In genomic region chr2:11837875-11838734, GRCh38 we compare ENCODE assay signal across 1 cellular context.
TF ChIP-seq lines count a peak whose summit lies in the region.

No MANE protein-coding gene starts in this region.

TF ChIP-seq in HepG2, 621 proteins besides CTCF, POLR2A, EP300 and RAD21 (continued from another document and continues in another):
- TF ChIP-seq, protein P1, sequence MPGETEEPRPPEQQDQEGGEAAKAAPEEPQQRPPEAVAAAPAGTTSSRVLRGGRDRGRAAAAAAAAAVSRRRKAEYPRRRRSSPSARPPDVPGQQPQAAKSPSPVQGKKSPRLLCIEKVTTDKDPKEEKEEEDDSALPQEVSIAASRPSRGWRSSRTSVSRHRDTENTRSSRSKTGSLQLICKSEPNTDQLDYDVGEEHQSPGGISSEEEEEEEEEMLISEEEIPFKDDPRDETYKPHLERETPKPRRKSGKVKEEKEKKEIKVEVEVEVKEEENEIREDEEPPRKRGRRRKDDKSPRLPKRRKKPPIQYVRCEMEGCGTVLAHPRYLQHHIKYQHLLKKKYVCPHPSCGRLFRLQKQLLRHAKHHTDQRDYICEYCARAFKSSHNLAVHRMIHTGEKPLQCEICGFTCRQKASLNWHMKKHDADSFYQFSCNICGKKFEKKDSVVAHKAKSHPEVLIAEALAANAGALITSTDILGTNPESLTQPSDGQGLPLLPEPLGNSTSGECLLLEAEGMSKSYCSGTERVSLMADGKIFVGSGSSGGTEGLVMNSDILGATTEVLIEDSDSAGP (CRISPR knock-in tag; IDR thresholded peaks at IDR 0.05; ENCODE audit: borderline replicate concordance), result peak; percentile 42; the same call in 1 of the 2 replicates
- no peak for TF ChIP-seq RORA (CRISPR knock-in tag; IDR thresholded peaks at IDR 0.05)
- 0 out of 2 replicates have a peak, but pooled peaks have one; percentile 11 for TF ChIP-seq NR2F6 (IDR thresholded peaks at IDR 0.05)
- TF ChIP-seq NR2F6 (CRISPR knock-in tag; IDR thresholded peaks at IDR 0.05), result no peak
- peak; percentile 83 for TF ChIP-seq ZNF292 (CRISPR knock-in tag; IDR thresholded peaks at IDR 0.05; ENCODE audit: borderline replicate concordance, low read depth)
- no peak for TF ChIP-seq SOX6 (IDR thresholded peaks at IDR 0.05)
- TF ChIP-seq SOX6 (CRISPR knock-in tag; IDR thresholded peaks at IDR 0.05), result peak; percentile 21; the same call in 1 of the 2 replicates
- TF ChIP-seq ZNF691 (CRISPR knock-in tag; IDR thresholded peaks at IDR 0.05; ENCODE audit: borderline replicate concordance, low read depth), result 0 out of 2 replicates have a peak, but pooled peaks have one; percentile 33
- TF ChIP-seq ZNF10 (CRISPR knock-in tag; IDR thresholded peaks at IDR 0.05; ENCODE audit: borderline replicate concordance, low read depth), result no peak
- TF ChIP-seq ZEB1 (IDR thresholded peaks at IDR 0.05; ENCODE audit: insufficient replicate concordance, low read depth), result peak; percentile 2
- peak; percentile 68 for TF ChIP-seq ZMYM3 (CRISPR knock-in tag; IDR thresholded peaks at IDR 0.05)
- TF ChIP-seq, protein P2, sequence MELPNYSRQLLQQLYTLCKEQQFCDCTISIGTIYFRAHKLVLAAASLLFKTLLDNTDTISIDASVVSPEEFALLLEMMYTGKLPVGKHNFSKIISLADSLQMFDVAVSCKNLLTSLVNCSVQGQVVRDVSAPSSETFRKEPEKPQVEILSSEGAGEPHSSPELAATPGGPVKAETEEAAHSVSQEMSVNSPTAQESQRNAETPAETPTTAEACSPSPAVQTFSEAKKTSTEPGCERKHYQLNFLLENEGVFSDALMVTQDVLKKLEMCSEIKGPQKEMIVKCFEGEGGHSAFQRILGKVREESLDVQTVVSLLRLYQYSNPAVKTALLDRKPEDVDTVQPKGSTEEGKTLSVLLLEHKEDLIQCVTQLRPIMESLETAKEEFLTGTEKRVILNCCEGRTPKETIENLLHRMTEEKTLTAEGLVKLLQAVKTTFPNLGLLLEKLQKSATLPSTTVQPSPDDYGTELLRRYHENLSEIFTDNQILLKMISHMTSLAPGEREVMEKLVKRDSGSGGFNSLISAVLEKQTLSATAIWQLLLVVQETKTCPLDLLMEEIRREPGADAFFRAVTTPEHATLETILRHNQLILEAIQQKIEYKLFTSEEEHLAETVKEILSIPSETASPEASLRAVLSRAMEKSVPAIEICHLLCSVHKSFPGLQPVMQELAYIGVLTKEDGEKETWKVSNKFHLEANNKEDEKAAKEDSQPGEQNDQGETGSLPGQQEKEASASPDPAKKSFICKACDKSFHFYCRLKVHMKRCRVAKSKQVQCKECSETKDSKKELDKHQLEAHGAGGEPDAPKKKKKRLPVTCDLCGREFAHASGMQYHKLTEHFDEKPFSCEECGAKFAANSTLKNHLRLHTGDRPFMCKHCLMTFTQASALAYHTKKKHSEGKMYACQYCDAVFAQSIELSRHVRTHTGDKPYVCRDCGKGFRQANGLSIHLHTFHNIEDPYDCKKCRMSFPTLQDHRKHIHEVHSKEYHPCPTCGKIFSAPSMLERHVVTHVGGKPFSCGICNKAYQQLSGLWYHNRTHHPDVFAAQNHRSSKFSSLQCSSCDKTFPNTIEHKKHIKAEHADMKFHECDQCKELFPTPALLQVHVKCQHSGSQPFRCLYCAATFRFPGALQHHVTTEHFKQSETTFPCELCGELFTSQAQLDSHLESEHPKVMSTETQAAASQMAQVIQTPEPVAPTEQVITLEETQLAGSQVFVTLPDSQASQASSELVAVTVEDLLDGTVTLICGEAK (IDR thresholded peaks at IDR 0.05), result no peak
- TF ChIP-seq, protein P2 (CRISPR knock-in tag; IDR thresholded peaks at IDR 0.05), result peak; percentile 34; the same call in 1 of the 2 replicates
- TF ChIP-seq ZBTB38 (CRISPR knock-in tag; IDR thresholded peaks at IDR 0.05), result peak; percentile 43; the same call in 1 of the 2 replicates
- TF ChIP-seq ZMAT3 (CRISPR knock-in tag; conservative IDR thresholded peaks at IDR 0.05), result no peak
- TF ChIP-seq ZNF7 (CRISPR knock-in tag; IDR thresholded peaks at IDR 0.05), result no peak
- TF ChIP-seq RARG (CRISPR knock-in tag; IDR thresholded peaks at IDR 0.05; ENCODE audit: low read depth), result no peak
- peak; percentile 42 for TF ChIP-seq TEAD3 (CRISPR knock-in tag; optimal IDR thresholded peaks at IDR 0.05; ENCODE audit: borderline replicate concordance)
- TF ChIP-seq ZNF552 (CRISPR knock-in tag; IDR thresholded peaks at IDR 0.05; ENCODE audit: borderline replicate concordance), result peak; percentile 71
- TF ChIP-seq HNRNPL (IDR thresholded peaks at IDR 0.05; ENCODE audit: low read depth, low read length), result no peak
- 0 out of 2 replicates have a peak, but pooled peaks have one; percentile 11 for TF ChIP-seq IRF2 (CRISPR knock-in tag; IDR thresholded peaks at IDR 0.05)
- no peak for TF ChIP-seq RAD51 (IDR thresholded peaks at IDR 0.05; ENCODE audit: borderline replicate concordance)
- TF ChIP-seq ZSCAN22 (CRISPR knock-in tag; IDR thresholded peaks at IDR 0.05), result no peak
- TF ChIP-seq SRY (CRISPR knock-in tag; IDR thresholded peaks at IDR 0.05), result 0 out of 2 replicates have a peak, but pooled peaks have one; percentile 38
- TF ChIP-seq CBX5 (CRISPR knock-in tag; IDR thresholded peaks at IDR 0.05; ENCODE audit: borderline replicate concordance), result peak; percentile 17; the same call in 1 of the 2 replicates
- peak; percentile 53; the same call in 1 of the 2 replicates for TF ChIP-seq SALL1 (CRISPR knock-in tag; IDR thresholded peaks at IDR 0.05)
- no peak for TF ChIP-seq ZNF724P (CRISPR knock-in tag; IDR thresholded peaks at IDR 0.05; ENCODE audit: borderline replicate concordance)
- 0 out of 2 replicates have a peak, but pooled peaks have one; percentile 31 for TF ChIP-seq ZNF343 (CRISPR knock-in tag; IDR thresholded peaks at IDR 0.05)
- no peak for TF ChIP-seq SAFB2 (CRISPR knock-in tag; IDR thresholded peaks at IDR 0.05; ENCODE audit: borderline replicate concordance, low read depth)
- 0 out of 2 replicates have a peak, but pooled peaks have one; percentile 22 for TF ChIP-seq MED1 (CRISPR knock-in tag; IDR thresholded peaks at IDR 0.05)
- 0 out of 2 replicates have a peak, but pooled peaks have one; percentile 27 for TF ChIP-seq ZBTB7A (CRISPR knock-in tag; IDR thresholded peaks at IDR 0.05)
- TF ChIP-seq ZNF773 (CRISPR knock-in tag; IDR thresholded peaks at IDR 0.05; ENCODE audit: borderline replicate concordance), result no peak
- peak; percentile 24; the same call in 1 of the 2 replicates for TF ChIP-seq ESRRA (CRISPR knock-in tag; IDR thresholded peaks at IDR 0.05; ENCODE audit: low read depth)
- TF ChIP-seq BHLHE40 (IDR thresholded peaks at IDR 0.05; ENCODE audit: low read length), result no peak
- TF ChIP-seq TCF12 (IDR thresholded peaks at IDR 0.05), result no peak
- no peak for TF ChIP-seq TCF12 (CRISPR knock-in tag; IDR thresholded peaks at IDR 0.05)
- TF ChIP-seq TBX2 (CRISPR knock-in tag; IDR thresholded peaks at IDR 0.05; ENCODE audit: borderline replicate concordance), result peak; percentile 46; the same call in 1 of the 2 replicates
- TF ChIP-seq PAXIP1 (CRISPR knock-in tag; conservative IDR thresholded peaks at IDR 0.05), result peak; percentile 22; the same call in 1 of the 2 replicates
- TF ChIP-seq, protein P3, sequence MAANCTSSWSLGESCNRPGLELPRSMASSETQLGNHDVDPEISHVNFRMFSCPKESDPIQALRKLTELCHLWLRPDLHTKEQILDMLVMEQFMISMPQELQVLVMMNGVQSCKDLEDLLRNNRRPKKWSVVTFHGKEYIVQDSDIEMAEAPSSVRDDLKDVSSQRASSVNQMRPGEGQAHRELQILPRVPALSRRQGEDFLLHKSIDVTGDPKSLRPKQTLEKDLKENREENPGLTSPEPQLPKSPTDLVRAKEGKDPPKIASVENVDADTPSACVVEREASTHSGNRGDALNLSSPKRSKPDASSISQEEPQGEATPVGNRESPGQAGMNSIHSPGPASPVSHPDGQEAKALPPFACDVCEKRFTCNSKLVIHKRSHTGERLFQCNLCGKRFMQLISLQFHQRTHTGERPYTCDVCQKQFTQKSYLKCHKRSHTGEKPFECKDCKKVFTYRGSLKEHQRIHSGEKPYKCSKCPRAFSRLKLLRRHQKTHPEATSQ (CRISPR knock-in tag; IDR thresholded peaks at IDR 0.05; ENCODE audit: borderline replicate concordance), result no peak
- TF ChIP-seq MYC (CRISPR knock-in tag; IDR thresholded peaks at IDR 0.05; ENCODE audit: borderline replicate concordance), result 0 out of 2 replicates have a peak, but pooled peaks have one; percentile 31
- no peak for TF ChIP-seq PHF5A (CRISPR knock-in tag; IDR thresholded peaks at IDR 0.05; ENCODE audit: low read depth, unreplicated experiment)
- peak; percentile 94; the same call in 1 of the 2 replicates for TF ChIP-seq FUBP1 (CRISPR knock-in tag; IDR thresholded peaks at IDR 0.05; ENCODE audit: borderline replicate concordance)
- TF ChIP-seq UBTF (CRISPR knock-in tag; IDR thresholded peaks at IDR 0.05), result peak; percentile 39; the same call in 1 of the 2 replicates
